Comparison of ENCODE assay signal across 1 cellular context in the genomic region with DNA sequence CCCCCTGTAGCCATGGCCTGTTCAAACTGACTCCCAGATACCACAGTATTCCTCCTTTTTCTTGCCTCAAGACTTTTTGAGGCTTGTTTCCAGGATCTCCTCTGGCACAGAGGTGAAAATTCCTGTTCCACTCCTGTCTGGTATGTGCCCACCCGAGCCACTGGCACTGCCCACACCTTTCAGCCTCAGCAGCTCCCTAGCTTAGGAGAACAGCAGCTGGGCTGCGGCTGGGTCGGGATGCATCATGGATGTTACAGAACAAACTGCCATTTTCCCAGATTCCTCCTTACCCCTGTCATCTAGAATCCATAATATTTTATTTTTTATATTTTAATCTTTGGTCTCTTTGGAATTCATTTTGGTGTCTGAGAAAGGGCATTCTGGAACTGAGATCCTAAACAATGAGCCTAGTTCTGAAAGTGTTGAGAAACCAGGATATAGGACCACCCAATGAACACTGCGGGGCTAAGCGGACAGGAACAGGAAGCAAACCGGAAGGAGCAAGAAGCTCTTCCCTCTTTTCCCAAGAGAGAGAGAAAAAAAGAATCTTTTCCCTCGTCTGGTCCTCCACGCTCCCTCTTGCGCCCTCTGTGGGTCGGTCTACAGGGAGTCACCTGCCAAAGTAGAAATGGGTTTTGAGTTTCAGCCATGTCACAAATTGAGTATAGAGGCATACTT.
TF ChIP-seq lines count a peak whose summit lies in the region.

No MANE protein-coding gene starts in this region.

TF ChIP-seq in HepG2, 621 proteins besides CTCF, POLR2A, EP300 and RAD21 (continued from another document and continues in another):
- TF ChIP-seq RBM39 (IDR thresholded peaks at IDR 0.05; ENCODE audit: low read depth, low read length, poor library complexity, severe bottlenecking) (no peak), ZNF10 (CRISPR knock-in tag; IDR thresholded peaks at IDR 0.05; ENCODE audit: borderline replicate concordance, low read depth) (no peak), GATAD2A (CRISPR knock-in tag; IDR thresholded peaks at IDR 0.05) (peak; percentile 54), NR2C2 (CRISPR knock-in tag; IDR thresholded peaks at IDR 0.05; ENCODE audit: borderline replicate concordance) (peak; percentile 37; the same call in 1 of the 2 replicates), IRF2 (CRISPR knock-in tag; IDR thresholded peaks at IDR 0.05) (peak; percentile 31; the same call in 1 of the 2 replicates), XRCC5 (optimal IDR thresholded peaks at IDR 0.05; ENCODE audit: low read length) (peak; percentile 59), HOXA9 (CRISPR knock-in tag; IDR thresholded peaks at IDR 0.05; ENCODE audit: borderline replicate concordance) (no peak), EHMT2 (IDR thresholded peaks at IDR 0.05; ENCODE audit: borderline replicate concordance, low read depth, low read length) (peak; percentile 76; the same call in 1 of the 2 replicates), FOXA3 (CRISPR knock-in tag; IDR thresholded peaks at IDR 0.05) (no peak), KAT8 (CRISPR knock-in tag; IDR thresholded peaks at IDR 0.05) (peak; percentile 93), SMAD1 (CRISPR knock-in tag; IDR thresholded peaks at IDR 0.05; ENCODE audit: borderline replicate concordance, low read depth) (0 out of 2 replicates have a peak, but pooled peaks have one; percentile 47), ZFX (CRISPR knock-in tag; IDR thresholded peaks at IDR 0.05; ENCODE audit: low read depth) (no peak), ZNF329 (CRISPR knock-in tag; IDR thresholded peaks at IDR 0.05; ENCODE audit: low read depth) (no peak), STAG1 (CRISPR knock-in tag; IDR thresholded peaks at IDR 0.05) (peak; percentile 69), ZKSCAN8 (CRISPR knock-in tag; IDR thresholded peaks at IDR 0.05; ENCODE audit: borderline replicate concordance) (peak; percentile 23; the same call in 1 of the 2 replicates), PHF20 (CRISPR knock-in tag; IDR thresholded peaks at IDR 0.05) (peak; percentile 82), ZNF263 (CRISPR knock-in tag; IDR thresholded peaks at IDR 0.05) (0 out of 2 replicates have a peak, but pooled peaks have one; percentile 33), SP4 (CRISPR knock-in tag; IDR thresholded peaks at IDR 0.05) (no peak), POGZ (CRISPR knock-in tag; IDR thresholded peaks at IDR 0.05) (peak; percentile 71), ZMYM4 (CRISPR knock-in tag; IDR thresholded peaks at IDR 0.05) (peak; percentile 85), ZNF557 (CRISPR knock-in tag; IDR thresholded peaks at IDR 0.05) (no peak), MED8 (CRISPR knock-in tag; IDR thresholded peaks at IDR 0.05; ENCODE audit: insufficient replicate concordance) (no peak), AKAP8 (CRISPR knock-in tag; IDR thresholded peaks at IDR 0.05) (no peak), HOXA3 (CRISPR knock-in tag; IDR thresholded peaks at IDR 0.05) (peak; percentile 51; the same call in 1 of the 2 replicates), ZNF747 (CRISPR knock-in tag; IDR thresholded peaks at IDR 0.05; ENCODE audit: borderline replicate concordance) (no peak), ZNF124 (CRISPR knock-in tag; IDR thresholded peaks at IDR 0.05) (0 out of 2 replicates have a peak, but pooled peaks have one; percentile 55), ZNF589 (CRISPR knock-in tag; conservative IDR thresholded peaks at IDR 0.05) (no peak), MXD4 (CRISPR knock-in tag; IDR thresholded peaks at IDR 0.05) (no peak), PCBP2 (optimal IDR thresholded peaks at IDR 0.05; ENCODE audit: low read depth, low read length, poor library complexity, severe bottlenecking) (no peak), GABPA (IDR thresholded peaks at IDR 0.05; ENCODE audit: low read depth, low read length) (peak; percentile 63), GABPA (CRISPR knock-in tag; IDR thresholded peaks at IDR 0.05; ENCODE audit: low read depth) (peak; percentile 95), ZNF766 (CRISPR knock-in tag; IDR thresholded peaks at IDR 0.05; ENCODE audit: borderline replicate concordance) (no peak), ZSCAN9 (CRISPR knock-in tag; IDR thresholded peaks at IDR 0.05; ENCODE audit: borderline replicate concordance) (no peak), TAF15 (IDR thresholded peaks at IDR 0.05; ENCODE audit: low read depth, low read length, poor library complexity, severe bottlenecking) (no peak), TGIF2 (CRISPR knock-in tag; IDR thresholded peaks at IDR 0.05) (0 out of 2 replicates have a peak, but pooled peaks have one; percentile 42)
- TF ChIP-seq, protein P1, sequence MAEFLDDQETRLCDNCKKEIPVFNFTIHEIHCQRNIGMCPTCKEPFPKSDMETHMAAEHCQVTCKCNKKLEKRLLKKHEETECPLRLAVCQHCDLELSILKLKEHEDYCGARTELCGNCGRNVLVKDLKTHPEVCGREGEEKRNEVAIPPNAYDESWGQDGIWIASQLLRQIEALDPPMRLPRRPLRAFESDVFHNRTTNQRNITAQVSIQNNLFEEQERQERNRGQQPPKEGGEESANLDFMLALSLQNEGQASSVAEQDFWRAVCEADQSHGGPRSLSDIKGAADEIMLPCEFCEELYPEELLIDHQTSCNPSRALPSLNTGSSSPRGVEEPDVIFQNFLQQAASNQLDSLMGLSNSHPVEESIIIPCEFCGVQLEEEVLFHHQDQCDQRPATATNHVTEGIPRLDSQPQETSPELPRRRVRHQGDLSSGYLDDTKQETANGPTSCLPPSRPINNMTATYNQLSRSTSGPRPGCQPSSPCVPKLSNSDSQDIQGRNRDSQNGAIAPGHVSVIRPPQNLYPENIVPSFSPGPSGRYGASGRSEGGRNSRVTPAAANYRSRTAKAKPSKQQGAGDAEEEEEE (CRISPR knock-in tag; IDR thresholded peaks at IDR 0.05; ENCODE audit: borderline replicate concordance) = no peak
- TF ChIP-seq, protein P2, sequence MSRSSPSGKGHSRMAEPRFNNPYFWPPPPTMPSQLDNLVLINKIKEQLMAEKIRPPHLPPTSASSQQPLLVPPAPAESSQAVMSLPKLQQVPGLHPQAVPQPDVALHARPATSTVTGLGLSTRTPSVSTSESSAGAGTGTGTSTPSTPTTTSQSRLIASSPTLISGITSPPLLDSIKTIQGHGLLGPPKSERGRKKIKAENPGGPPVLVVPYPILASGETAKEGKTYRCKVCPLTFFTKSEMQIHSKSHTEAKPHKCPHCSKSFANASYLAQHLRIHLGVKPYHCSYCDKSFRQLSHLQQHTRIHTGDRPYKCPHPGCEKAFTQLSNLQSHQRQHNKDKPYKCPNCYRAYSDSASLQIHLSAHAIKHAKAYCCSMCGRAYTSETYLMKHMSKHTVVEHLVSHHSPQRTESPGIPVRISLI (CRISPR knock-in tag; IDR thresholded peaks at IDR 0.05; ENCODE audit: borderline replicate concordance) = peak; percentile 85
- TF ChIP-seq, protein P3, sequence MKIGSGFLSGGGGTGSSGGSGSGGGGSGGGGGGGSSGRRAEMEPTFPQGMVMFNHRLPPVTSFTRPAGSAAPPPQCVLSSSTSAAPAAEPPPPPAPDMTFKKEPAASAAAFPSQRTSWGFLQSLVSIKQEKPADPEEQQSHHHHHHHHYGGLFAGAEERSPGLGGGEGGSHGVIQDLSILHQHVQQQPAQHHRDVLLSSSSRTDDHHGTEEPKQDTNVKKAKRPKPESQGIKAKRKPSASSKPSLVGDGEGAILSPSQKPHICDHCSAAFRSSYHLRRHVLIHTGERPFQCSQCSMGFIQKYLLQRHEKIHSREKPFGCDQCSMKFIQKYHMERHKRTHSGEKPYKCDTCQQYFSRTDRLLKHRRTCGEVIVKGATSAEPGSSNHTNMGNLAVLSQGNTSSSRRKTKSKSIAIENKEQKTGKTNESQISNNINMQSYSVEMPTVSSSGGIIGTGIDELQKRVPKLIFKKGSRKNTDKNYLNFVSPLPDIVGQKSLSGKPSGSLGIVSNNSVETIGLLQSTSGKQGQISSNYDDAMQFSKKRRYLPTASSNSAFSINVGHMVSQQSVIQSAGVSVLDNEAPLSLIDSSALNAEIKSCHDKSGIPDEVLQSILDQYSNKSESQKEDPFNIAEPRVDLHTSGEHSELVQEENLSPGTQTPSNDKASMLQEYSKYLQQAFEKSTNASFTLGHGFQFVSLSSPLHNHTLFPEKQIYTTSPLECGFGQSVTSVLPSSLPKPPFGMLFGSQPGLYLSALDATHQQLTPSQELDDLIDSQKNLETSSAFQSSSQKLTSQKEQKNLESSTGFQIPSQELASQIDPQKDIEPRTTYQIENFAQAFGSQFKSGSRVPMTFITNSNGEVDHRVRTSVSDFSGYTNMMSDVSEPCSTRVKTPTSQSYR (CRISPR knock-in tag; IDR thresholded peaks at IDR 0.05; ENCODE audit: borderline replicate concordance) = no peak
- TF ChIP-seq, protein P4, sequence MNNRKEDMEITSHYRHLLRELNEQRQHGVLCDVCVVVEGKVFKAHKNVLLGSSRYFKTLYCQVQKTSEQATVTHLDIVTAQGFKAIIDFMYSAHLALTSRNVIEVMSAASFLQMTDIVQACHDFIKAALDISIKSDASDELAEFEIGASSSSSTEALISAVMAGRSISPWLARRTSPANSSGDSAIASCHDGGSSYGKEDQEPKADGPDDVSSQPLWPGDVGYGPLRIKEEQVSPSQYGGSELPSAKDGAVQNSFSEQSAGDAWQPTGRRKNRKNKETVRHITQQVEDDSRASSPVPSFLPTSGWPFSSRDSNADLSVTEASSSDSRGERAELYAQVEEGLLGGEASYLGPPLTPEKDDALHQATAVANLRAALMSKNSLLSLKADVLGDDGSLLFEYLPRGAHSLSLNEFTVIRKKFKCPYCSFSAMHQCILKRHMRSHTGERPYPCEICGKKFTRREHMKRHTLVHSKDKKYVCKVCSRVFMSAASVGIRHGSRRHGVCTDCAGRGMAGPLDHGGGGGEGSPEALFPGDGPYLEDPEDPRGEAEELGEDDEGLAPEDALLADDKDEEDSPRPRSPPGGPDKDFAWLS (CRISPR knock-in tag; IDR thresholded peaks at IDR 0.05; ENCODE audit: borderline replicate concordance) = no peak
- TF ChIP-seq, protein P5, sequence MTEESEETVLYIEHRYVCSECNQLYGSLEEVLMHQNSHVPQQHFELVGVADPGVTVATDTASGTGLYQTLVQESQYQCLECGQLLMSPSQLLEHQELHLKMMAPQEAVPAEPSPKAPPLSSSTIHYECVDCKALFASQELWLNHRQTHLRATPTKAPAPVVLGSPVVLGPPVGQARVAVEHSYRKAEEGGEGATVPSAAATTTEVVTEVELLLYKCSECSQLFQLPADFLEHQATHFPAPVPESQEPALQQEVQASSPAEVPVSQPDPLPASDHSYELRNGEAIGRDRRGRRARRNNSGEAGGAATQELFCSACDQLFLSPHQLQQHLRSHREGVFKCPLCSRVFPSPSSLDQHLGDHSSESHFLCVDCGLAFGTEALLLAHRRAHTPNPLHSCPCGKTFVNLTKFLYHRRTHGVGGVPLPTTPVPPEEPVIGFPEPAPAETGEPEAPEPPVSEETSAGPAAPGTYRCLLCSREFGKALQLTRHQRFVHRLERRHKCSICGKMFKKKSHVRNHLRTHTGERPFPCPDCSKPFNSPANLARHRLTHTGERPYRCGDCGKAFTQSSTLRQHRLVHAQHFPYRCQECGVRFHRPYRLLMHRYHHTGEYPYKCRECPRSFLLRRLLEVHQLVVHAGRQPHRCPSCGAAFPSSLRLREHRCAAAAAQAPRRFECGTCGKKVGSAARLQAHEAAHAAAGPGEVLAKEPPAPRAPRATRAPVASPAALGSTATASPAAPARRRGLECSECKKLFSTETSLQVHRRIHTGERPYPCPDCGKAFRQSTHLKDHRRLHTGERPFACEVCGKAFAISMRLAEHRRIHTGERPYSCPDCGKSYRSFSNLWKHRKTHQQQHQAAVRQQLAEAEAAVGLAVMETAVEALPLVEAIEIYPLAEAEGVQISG (CRISPR knock-in tag; IDR thresholded peaks at IDR 0.05) = peak; percentile 98
- TF ChIP-seq, protein P6, sequence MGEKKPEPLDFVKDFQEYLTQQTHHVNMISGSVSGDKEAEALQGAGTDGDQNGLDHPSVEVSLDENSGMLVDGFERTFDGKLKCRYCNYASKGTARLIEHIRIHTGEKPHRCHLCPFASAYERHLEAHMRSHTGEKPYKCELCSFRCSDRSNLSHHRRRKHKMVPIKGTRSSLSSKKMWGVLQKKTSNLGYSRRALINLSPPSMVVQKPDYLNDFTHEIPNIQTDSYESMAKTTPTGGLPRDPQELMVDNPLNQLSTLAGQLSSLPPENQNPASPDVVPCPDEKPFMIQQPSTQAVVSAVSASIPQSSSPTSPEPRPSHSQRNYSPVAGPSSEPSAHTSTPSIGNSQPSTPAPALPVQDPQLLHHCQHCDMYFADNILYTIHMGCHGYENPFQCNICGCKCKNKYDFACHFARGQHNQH (CRISPR knock-in tag; IDR thresholded peaks at IDR 0.05) = peak; percentile 23; the same call in 1 of the 2 replicates
- TF ChIP-seq, protein P7, sequence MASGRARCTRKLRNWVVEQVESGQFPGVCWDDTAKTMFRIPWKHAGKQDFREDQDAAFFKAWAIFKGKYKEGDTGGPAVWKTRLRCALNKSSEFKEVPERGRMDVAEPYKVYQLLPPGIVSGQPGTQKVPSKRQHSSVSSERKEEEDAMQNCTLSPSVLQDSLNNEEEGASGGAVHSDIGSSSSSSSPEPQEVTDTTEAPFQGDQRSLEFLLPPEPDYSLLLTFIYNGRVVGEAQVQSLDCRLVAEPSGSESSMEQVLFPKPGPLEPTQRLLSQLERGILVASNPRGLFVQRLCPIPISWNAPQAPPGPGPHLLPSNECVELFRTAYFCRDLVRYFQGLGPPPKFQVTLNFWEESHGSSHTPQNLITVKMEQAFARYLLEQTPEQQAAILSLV (CRISPR knock-in tag; IDR thresholded peaks at IDR 0.05; ENCODE audit: borderline replicate concordance) = no peak
- TF ChIP-seq, protein P8, sequence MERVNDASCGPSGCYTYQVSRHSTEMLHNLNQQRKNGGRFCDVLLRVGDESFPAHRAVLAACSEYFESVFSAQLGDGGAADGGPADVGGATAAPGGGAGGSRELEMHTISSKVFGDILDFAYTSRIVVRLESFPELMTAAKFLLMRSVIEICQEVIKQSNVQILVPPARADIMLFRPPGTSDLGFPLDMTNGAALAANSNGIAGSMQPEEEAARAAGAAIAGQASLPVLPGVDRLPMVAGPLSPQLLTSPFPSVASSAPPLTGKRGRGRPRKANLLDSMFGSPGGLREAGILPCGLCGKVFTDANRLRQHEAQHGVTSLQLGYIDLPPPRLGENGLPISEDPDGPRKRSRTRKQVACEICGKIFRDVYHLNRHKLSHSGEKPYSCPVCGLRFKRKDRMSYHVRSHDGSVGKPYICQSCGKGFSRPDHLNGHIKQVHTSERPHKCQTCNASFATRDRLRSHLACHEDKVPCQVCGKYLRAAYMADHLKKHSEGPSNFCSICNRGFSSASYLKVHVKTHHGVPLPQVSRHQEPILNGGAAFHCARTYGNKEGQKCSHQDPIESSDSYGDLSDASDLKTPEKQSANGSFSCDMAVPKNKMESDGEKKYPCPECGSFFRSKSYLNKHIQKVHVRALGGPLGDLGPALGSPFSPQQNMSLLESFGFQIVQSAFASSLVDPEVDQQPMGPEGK (CRISPR knock-in tag; IDR thresholded peaks at IDR 0.05) = no peak
- TF ChIP-seq, protein P9, sequence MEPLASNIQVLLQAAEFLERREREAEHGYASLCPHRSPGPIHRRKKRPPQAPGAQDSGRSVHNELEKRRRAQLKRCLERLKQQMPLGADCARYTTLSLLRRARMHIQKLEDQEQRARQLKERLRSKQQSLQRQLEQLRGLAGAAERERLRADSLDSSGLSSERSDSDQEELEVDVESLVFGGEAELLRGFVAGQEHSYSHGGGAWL (CRISPR knock-in tag; IDR thresholded peaks at IDR 0.05) = no peak
